Comparison of ENCODE assay signal across 1 cellular context in genomic region chr5:96935556-96936430, GRCh38.
A peak's percentile ranks its signal among the peaks of the same experiment; 100 is the strongest.
TF ChIP-seq lines count a peak whose summit lies in the region.

LNPEP (plus strand) TSS chr5:96936080; CDS start chr5:96936156, 76 bp downstream.

TF ChIP-seq in K562, 482 proteins besides CTCF, POLR2A, EP300 and RAD21 (continued from another document and continues in another):
- peak; percentile 59; the same call in 1 of the 2 replicates for TF ChIP-seq PHF8 (IDR thresholded peaks at IDR 0.05; ENCODE audit: borderline replicate concordance, low read length)
- TF ChIP-seq, protein P1, sequence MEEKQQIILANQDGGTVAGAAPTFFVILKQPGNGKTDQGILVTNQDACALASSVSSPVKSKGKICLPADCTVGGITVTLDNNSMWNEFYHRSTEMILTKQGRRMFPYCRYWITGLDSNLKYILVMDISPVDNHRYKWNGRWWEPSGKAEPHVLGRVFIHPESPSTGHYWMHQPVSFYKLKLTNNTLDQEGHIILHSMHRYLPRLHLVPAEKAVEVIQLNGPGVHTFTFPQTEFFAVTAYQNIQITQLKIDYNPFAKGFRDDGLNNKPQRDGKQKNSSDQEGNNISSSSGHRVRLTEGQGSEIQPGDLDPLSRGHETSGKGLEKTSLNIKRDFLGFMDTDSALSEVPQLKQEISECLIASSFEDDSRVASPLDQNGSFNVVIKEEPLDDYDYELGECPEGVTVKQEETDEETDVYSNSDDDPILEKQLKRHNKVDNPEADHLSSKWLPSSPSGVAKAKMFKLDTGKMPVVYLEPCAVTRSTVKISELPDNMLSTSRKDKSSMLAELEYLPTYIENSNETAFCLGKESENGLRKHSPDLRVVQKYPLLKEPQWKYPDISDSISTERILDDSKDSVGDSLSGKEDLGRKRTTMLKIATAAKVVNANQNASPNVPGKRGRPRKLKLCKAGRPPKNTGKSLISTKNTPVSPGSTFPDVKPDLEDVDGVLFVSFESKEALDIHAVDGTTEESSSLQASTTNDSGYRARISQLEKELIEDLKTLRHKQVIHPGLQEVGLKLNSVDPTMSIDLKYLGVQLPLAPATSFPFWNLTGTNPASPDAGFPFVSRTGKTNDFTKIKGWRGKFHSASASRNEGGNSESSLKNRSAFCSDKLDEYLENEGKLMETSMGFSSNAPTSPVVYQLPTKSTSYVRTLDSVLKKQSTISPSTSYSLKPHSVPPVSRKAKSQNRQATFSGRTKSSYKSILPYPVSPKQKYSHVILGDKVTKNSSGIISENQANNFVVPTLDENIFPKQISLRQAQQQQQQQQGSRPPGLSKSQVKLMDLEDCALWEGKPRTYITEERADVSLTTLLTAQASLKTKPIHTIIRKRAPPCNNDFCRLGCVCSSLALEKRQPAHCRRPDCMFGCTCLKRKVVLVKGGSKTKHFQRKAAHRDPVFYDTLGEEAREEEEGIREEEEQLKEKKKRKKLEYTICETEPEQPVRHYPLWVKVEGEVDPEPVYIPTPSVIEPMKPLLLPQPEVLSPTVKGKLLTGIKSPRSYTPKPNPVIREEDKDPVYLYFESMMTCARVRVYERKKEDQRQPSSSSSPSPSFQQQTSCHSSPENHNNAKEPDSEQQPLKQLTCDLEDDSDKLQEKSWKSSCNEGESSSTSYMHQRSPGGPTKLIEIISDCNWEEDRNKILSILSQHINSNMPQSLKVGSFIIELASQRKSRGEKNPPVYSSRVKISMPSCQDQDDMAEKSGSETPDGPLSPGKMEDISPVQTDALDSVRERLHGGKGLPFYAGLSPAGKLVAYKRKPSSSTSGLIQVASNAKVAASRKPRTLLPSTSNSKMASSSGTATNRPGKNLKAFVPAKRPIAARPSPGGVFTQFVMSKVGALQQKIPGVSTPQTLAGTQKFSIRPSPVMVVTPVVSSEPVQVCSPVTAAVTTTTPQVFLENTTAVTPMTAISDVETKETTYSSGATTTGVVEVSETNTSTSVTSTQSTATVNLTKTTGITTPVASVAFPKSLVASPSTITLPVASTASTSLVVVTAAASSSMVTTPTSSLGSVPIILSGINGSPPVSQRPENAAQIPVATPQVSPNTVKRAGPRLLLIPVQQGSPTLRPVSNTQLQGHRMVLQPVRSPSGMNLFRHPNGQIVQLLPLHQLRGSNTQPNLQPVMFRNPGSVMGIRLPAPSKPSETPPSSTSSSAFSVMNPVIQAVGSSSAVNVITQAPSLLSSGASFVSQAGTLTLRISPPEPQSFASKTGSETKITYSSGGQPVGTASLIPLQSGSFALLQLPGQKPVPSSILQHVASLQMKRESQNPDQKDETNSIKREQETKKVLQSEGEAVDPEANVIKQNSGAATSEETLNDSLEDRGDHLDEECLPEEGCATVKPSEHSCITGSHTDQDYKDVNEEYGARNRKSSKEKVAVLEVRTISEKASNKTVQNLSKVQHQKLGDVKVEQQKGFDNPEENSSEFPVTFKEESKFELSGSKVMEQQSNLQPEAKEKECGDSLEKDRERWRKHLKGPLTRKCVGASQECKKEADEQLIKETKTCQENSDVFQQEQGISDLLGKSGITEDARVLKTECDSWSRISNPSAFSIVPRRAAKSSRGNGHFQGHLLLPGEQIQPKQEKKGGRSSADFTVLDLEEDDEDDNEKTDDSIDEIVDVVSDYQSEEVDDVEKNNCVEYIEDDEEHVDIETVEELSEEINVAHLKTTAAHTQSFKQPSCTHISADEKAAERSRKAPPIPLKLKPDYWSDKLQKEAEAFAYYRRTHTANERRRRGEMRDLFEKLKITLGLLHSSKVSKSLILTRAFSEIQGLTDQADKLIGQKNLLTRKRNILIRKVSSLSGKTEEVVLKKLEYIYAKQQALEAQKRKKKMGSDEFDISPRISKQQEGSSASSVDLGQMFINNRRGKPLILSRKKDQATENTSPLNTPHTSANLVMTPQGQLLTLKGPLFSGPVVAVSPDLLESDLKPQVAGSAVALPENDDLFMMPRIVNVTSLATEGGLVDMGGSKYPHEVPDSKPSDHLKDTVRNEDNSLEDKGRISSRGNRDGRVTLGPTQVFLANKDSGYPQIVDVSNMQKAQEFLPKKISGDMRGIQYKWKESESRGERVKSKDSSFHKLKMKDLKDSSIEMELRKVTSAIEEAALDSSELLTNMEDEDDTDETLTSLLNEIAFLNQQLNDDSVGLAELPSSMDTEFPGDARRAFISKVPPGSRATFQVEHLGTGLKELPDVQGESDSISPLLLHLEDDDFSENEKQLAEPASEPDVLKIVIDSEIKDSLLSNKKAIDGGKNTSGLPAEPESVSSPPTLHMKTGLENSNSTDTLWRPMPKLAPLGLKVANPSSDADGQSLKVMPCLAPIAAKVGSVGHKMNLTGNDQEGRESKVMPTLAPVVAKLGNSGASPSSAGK (IDR thresholded peaks at IDR 0.05) = peak; percentile 9; the same call in 1 of the 2 replicates
- TF ChIP-seq CTCFL (IDR thresholded peaks at IDR 0.05; ENCODE audit: borderline replicate concordance, insufficient read depth, low read depth, low read length, poor library complexity, severe bottlenecking) = no peak
- TF ChIP-seq BRD9 (IDR thresholded peaks at IDR 0.05; ENCODE audit: low read depth, partially characterized antibody) = no peak
- TF ChIP-seq TRIM24 (IDR thresholded peaks at IDR 0.05) = peak in 1 of 2 experiments; percentile 14; a peak in 1 of 4 replicates
- TF ChIP-seq ZNF316 (IDR thresholded peaks at IDR 0.05) = no peak
- TF ChIP-seq CBX2 (IDR thresholded peaks at IDR 0.05; ENCODE audit: insufficient read depth, low read length, poor library complexity, severe bottlenecking) = no peak
- TF ChIP-seq ZNF77 (CRISPR knock-in tag; IDR thresholded peaks at IDR 0.05) = no peak
- TF ChIP-seq, protein P2, sequence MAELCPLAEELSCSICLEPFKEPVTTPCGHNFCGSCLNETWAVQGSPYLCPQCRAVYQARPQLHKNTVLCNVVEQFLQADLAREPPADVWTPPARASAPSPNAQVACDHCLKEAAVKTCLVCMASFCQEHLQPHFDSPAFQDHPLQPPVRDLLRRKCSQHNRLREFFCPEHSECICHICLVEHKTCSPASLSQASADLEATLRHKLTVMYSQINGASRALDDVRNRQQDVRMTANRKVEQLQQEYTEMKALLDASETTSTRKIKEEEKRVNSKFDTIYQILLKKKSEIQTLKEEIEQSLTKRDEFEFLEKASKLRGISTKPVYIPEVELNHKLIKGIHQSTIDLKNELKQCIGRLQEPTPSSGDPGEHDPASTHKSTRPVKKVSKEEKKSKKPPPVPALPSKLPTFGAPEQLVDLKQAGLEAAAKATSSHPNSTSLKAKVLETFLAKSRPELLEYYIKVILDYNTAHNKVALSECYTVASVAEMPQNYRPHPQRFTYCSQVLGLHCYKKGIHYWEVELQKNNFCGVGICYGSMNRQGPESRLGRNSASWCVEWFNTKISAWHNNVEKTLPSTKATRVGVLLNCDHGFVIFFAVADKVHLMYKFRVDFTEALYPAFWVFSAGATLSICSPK (IDR thresholded peaks at IDR 0.05; ENCODE audit: borderline replicate concordance) = no peak
- peak; percentile 49 for TF ChIP-seq ATF7 (IDR thresholded peaks at IDR 0.05)
- peak; percentile 19 for TF ChIP-seq CHD2 (IDR thresholded peaks at IDR 0.05; ENCODE audit: low read depth, low read length)
- TF ChIP-seq NCOA6 (IDR thresholded peaks at IDR 0.05) = no peak
- TF ChIP-seq ZNF696 (CRISPR knock-in tag; conservative IDR thresholded peaks at IDR 0.05) = no peak
- no peak for TF ChIP-seq TAF15 (IDR thresholded peaks at IDR 0.05; ENCODE audit: low read depth, low read length)
- peak; percentile 65; the same call in 1 of the 2 replicates for TF ChIP-seq CGGBP1 (CRISPR knock-in tag; IDR thresholded peaks at IDR 0.05)
- peak; percentile 52; the same call in 1 of the 2 replicates for TF ChIP-seq PKNOX1 (IDR thresholded peaks at IDR 0.05)
- TF ChIP-seq CCAR2 (IDR thresholded peaks at IDR 0.05; ENCODE audit: low read depth, low read length) = no peak
- TF ChIP-seq RNF2 (IDR thresholded peaks at IDR 0.05) = peak; percentile 92
- TF ChIP-seq ZNF232 (CRISPR knock-in tag; IDR thresholded peaks at IDR 0.05) = no peak
- TF ChIP-seq, protein P3, sequence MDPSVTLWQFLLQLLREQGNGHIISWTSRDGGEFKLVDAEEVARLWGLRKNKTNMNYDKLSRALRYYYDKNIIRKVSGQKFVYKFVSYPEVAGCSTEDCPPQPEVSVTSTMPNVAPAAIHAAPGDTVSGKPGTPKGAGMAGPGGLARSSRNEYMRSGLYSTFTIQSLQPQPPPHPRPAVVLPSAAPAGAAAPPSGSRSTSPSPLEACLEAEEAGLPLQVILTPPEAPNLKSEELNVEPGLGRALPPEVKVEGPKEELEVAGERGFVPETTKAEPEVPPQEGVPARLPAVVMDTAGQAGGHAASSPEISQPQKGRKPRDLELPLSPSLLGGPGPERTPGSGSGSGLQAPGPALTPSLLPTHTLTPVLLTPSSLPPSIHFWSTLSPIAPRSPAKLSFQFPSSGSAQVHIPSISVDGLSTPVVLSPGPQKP (CRISPR knock-in tag; IDR thresholded peaks at IDR 0.05) = no peak
- TF ChIP-seq DACH1 (IDR thresholded peaks at IDR 0.05; ENCODE audit: partially characterized antibody) = peak; percentile 59
- TF ChIP-seq ILK (tag; IDR thresholded peaks at IDR 0.05; ENCODE audit: borderline replicate concordance, low read depth) = no peak
- no peak for TF ChIP-seq SRSF3 (IDR thresholded peaks at IDR 0.05; ENCODE audit: insufficient read depth, low read length)
- TF ChIP-seq SOX6 (IDR thresholded peaks at IDR 0.05) = peak; percentile 50
- TF ChIP-seq MITF (IDR thresholded peaks at IDR 0.05) = peak; percentile 45; the same call in 1 of the 2 replicates
- peak; percentile 69 for TF ChIP-seq JUND (IDR thresholded peaks at IDR 0.05; ENCODE audit: borderline replicate concordance, low read depth, low read length)
- no peak; the same call in 2 of the 3 replicates for TF ChIP-seq JUND (tag; IDR thresholded peaks at IDR 0.05; ENCODE audit: borderline replicate concordance, low read depth, low read length)
- TF ChIP-seq, protein P4, sequence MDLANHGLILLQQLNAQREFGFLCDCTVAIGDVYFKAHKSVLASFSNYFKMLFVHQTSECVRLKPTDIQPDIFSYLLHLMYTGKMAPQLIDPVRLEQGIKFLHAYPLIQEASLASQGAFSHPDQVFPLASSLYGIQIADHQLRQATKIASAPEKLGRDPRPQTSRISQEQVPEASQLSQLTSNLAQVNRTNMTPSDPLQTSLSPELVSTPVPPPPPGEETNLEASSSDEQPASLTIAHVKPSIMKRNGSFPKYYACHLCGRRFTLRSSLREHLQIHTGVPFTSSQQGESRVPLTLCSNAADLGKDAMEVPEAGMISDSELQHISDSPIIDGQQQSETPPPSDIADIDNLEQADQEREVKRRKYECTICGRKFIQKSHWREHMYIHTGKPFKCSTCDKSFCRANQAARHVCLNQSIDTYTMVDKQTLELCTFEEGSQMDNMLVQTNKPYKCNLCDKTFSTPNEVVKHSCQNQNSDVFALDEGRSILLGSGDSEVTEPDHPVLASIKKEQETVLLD (IDR thresholded peaks at IDR 0.05) = peak; percentile 68
- TF ChIP-seq IRF2 (CRISPR knock-in tag; IDR thresholded peaks at IDR 0.05) = no peak
- TF ChIP-seq ZHX1 (conservative IDR thresholded peaks at IDR 0.05; ENCODE audit: low read length) = no peak
- TF ChIP-seq ARID2 (IDR thresholded peaks at IDR 0.05) = no peak
- peak; percentile 74 for TF ChIP-seq MYC (IDR thresholded peaks at IDR 0.05; ENCODE audit: low read depth, low read length)
- TF ChIP-seq MYC (CRISPR knock-in tag; IDR thresholded peaks at IDR 0.05; ENCODE audit: borderline replicate concordance, low read depth) = no peak; the same call in 1 of the 2 replicates
